ENCODE assay signal across 1 cellular context in the genomic region with DNA sequence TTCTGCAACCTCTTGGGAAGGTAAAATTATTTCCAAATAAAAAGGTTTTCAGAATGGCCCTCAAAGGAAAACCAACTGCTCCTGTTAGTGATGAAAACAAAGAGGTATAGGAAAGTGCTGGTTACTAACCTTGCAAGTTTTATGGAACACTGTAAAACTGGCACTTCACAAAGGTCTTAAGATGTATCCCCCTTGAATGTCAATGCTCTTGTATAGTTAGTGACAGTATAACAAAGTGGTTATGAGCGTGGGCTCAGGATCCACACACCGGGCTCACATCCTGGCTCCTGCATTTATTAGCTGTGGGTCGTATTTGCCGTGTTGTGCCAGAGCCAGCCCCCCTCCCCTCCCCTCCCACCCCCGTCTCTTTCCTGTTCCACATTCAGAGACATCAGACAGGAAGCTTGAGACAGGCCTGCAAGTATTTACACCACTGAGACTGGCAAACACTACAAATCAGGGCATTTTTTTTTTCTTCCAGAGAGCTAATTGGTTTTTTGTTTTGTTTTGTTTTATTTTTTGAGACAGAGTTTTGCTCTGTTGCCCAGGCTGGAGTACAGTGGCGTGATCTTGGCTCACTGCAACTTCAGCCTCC.
TF ChIP-seq lines count a peak whose summit lies in the region.

No MANE protein-coding gene starts in this region.

TF ChIP-seq in HepG2, 621 proteins besides CTCF, POLR2A, EP300 and RAD21:
- TF ChIP-seq SRSF9 (IDR thresholded peaks at IDR 0.05; ENCODE audit: borderline replicate concordance, insufficient read depth, low read depth, low read length, poor library complexity, severe bottlenecking) = no peak
- TF ChIP-seq TFDP1 (CRISPR knock-in tag; IDR thresholded peaks at IDR 0.05; ENCODE audit: borderline replicate concordance) = no peak
- no peak for TF ChIP-seq AHR (CRISPR knock-in tag; IDR thresholded peaks at IDR 0.05)
- no peak for TF ChIP-seq IRF1 (CRISPR knock-in tag; IDR thresholded peaks at IDR 0.05; ENCODE audit: low read depth)
- no peak for TF ChIP-seq DMAP1 (CRISPR knock-in tag; IDR thresholded peaks at IDR 0.05)
- no peak for TF ChIP-seq SAP130 (CRISPR knock-in tag; IDR thresholded peaks at IDR 0.05; ENCODE audit: low read depth)
- no peak for TF ChIP-seq MED13 (CRISPR knock-in tag; IDR thresholded peaks at IDR 0.05)
- TF ChIP-seq CAMTA2 (CRISPR knock-in tag; IDR thresholded peaks at IDR 0.05; ENCODE audit: borderline replicate concordance) = no peak
- no peak for TF ChIP-seq DNMT3B (CRISPR knock-in tag; conservative IDR thresholded peaks at IDR 0.05)
- TF ChIP-seq ZNF878 (CRISPR knock-in tag; IDR thresholded peaks at IDR 0.05) = no peak
- TF ChIP-seq ZNF616 (CRISPR knock-in tag; IDR thresholded peaks at IDR 0.05; ENCODE audit: low read depth) = no peak
- no peak for TF ChIP-seq ELF1 (CRISPR knock-in tag; IDR thresholded peaks at IDR 0.05)
- TF ChIP-seq RARG (CRISPR knock-in tag; IDR thresholded peaks at IDR 0.05; ENCODE audit: low read depth) = no peak
- TF ChIP-seq, protein P1, sequence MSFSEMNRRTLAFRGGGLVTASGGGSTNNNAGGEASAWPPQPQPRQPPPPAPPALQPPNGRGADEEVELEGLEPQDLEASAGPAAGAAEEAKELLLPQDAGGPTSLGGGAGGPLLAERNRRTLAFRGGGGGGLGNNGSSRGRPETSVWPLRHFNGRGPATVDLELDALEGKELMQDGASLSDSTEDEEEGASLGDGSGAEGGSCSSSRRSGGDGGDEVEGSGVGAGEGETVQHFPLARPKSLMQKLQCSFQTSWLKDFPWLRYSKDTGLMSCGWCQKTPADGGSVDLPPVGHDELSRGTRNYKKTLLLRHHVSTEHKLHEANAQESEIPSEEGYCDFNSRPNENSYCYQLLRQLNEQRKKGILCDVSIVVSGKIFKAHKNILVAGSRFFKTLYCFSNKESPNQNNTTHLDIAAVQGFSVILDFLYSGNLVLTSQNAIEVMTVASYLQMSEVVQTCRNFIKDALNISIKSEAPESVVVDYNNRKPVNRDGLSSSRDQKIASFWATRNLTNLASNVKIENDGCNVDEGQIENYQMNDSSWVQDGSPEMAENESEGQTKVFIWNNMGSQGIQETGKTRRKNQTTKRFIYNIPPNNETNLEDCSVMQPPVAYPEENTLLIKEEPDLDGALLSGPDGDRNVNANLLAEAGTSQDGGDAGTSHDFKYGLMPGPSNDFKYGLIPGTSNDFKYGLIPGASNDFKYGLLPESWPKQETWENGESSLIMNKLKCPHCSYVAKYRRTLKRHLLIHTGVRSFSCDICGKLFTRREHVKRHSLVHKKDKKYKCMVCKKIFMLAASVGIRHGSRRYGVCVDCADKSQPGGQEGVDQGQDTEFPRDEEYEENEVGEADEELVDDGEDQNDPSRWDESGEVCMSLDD (CRISPR knock-in tag; IDR thresholded peaks at IDR 0.05; ENCODE audit: borderline replicate concordance) = no peak
- no peak for TF ChIP-seq ZNF207 (IDR thresholded peaks at IDR 0.05; ENCODE audit: borderline replicate concordance)
TF ChIP-seq in HepG2: peak in this region for 0.
